Comparison of ENCODE assay signal across 18 cellular contexts in the genomic region with DNA sequence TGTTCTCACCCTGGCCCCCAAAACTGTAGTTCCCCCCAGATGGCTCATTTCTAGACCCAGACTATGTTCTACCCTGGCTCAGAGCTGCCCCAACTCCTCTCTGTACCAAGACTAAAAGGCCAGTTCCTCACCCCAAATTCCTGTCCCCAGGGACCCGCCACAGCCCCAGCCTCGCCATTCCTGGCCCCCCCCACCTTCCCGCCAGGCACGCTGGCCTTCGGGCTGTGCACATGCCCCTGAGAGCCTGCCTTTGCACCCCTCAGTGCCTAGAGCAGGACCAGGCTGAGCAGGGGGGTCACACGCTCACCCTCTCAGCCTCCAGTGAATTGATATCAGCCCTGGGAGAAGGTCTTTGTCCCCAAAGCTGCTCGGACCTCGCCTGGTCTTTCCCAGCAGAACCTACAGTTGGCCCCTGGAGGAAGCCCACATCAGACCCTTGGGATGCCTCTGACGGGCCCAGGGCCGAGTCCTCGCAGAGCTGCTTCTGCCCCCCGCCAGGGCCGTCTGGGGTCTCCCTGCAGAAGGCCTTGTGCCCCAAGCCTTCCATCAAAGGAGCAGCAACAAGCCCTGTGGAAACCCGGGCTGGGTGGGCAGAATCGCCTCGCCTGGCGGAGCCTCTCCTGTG. TPM values are rescaled to one million over a fixed set of nuclear protein-coding genes. Genes with fewer than 3 reads are reported as not detected.
DNase-seq lines count a peak whose midpoint lies in the region; ATAC-seq and TF ChIP-seq lines count a peak whose summit lies in the region.
"Had no signal": no experiment of that assay in that cellular context is flagged by ENCODE, and none has a peak within 500 bp of the region (broad histone marks: within the 10 kb centered on the region; RNA-seq: fewer than 3 reads in every experiment).

No MANE protein-coding gene starts in this region.

- H4K20me1 ChIP-seq in HCT116 (ENCODE audit: insufficient read depth) = no peaks in the 10 kb centered on the region

- TF ChIP-seq CTCF in HCT116 (IDR thresholded peaks at IDR 0.05 in 2 of 3, conservative IDR thresholded peaks at IDR 0.05 in 1 of 3; ENCODE audit: borderline replicate concordance in 1 of 3, insufficient read depth in 1 of 3, low read depth in 2 of 3, low read length in 2 of 3) = no peak
- no peak for TF ChIP-seq CTCF in heart right ventricle (IDR thresholded peaks at IDR 0.05)

- intact Hi-C loops in HCT116 (cut with micrococcal nuclease) = no loop called here
- intact Hi-C loops in dendritic cell treated with granulocyte-macrophage colony-stimulating factor and Interleukin-4, amounts not matched to agents 40 ng/mL and 50 ng/mL, for 4 days (cut with micrococcal nuclease) = no loop called here
- intact Hi-C loops in heart right ventricle (cut with DNase I) = no loop called here

- no peak for ATAC-seq in activated naive CD8-positive, alpha-beta T cell treated with anti-CD3 and anti-CD28 coated beads, Interleukin-2, amount 50 U/mL, for 24 hours
- no peak for ATAC-seq in HCT116
- peak; percentile 2 for ATAC-seq in stimulated activated memory B cell treated with anti-CD40 and anti-IgM and Interleukin-4, amounts not matched to agents 10 μg/mL and 1 μg/mL and 100 μg/mL, for 72 hours
- ATAC-seq in heart right ventricle = no peak
- no peak for ATAC-seq in GM21786 (IDR thresholded peaks at IDR 0.05; ENCODE audit: unreplicated experiment)

- H3K9me3 Mint-ChIP-seq in activated naive CD8-positive, alpha-beta T cell treated with anti-CD3 and anti-CD28 coated beads for 36 hours = no peaks in the 10 kb centered on the region
- H3K9me3 Mint-ChIP-seq in activated naive CD8-positive, alpha-beta T cell treated with anti-CD3 and anti-CD28 coated beads, Interleukin-2, amount 50 U/mL, for 24 hours = no peaks in the 10 kb centered on the region
- no peaks in the 10 kb centered on the region for H3K9me3 Mint-ChIP-seq in dendritic cell treated with granulocyte-macrophage colony-stimulating factor and Interleukin-4, amounts not matched to agents 40 ng/mL and 50 ng/mL, for 4 days
- no peaks in the 10 kb centered on the region for H3K9me3 Mint-ChIP-seq in stimulated activated memory B cell treated with anti-CD40 and anti-IgM and Interleukin-4, amounts not matched to agents 10 μg/mL and 1 μg/mL and 100 μg/mL, for 72 hours

- no peak overlapping the region for H3K4me3 Mint-ChIP-seq in activated naive CD8-positive, alpha-beta T cell treated with anti-CD3 and anti-CD28 coated beads for 36 hours
- no peak overlapping the region for H3K4me3 Mint-ChIP-seq in activated naive CD8-positive, alpha-beta T cell treated with anti-CD3 and anti-CD28 coated beads, Interleukin-2, amount 50 U/mL, for 24 hours
- no peak overlapping the region for H3K4me3 Mint-ChIP-seq in dendritic cell treated with granulocyte-macrophage colony-stimulating factor and Interleukin-4, amounts not matched to agents 40 ng/mL and 50 ng/mL, for 4 days
- H3K4me3 Mint-ChIP-seq in stimulated activated memory B cell treated with anti-CD40 and anti-IgM and Interleukin-4, amounts not matched to agents 10 μg/mL and 1 μg/mL and 100 μg/mL, for 72 hours = no peak overlapping the region

- H2AFZ ChIP-seq in HCT116 (ENCODE audit: low read depth, low read length, poor library complexity, severe bottlenecking) = no peak overlapping the region

- POLR2A ChIA-PET in HCT116 (lab: Charles Lee) = no interaction called here

- peak overlapping the region; percentile 42 for H3K27ac Mint-ChIP-seq in activated naive CD8-positive, alpha-beta T cell treated with anti-CD3 and anti-CD28 coated beads for 36 hours
- H3K27ac Mint-ChIP-seq in activated naive CD8-positive, alpha-beta T cell treated with anti-CD3 and anti-CD28 coated beads, Interleukin-2, amount 50 U/mL, for 24 hours = no peak overlapping the region
- H3K27ac Mint-ChIP-seq in dendritic cell treated with granulocyte-macrophage colony-stimulating factor and Interleukin-4, amounts not matched to agents 40 ng/mL and 50 ng/mL, for 4 days = peak overlapping the region; percentile 66
- peak overlapping the region; percentile 4 for H3K27ac Mint-ChIP-seq in stimulated activated memory B cell treated with anti-CD40 and anti-IgM and Interleukin-4, amounts not matched to agents 10 μg/mL and 1 μg/mL and 100 μg/mL, for 72 hours

- H3K9ac ChIP-seq in HCT116 (ENCODE audit: low read length) = peak overlapping the region; percentile 11; the same call in 1 of the 2 replicates

- no peak overlapping the region for H3K27ac ChIP-seq in HCT116 (ENCODE audit: low read depth, low read length)
- no peak overlapping the region for H3K27ac ChIP-seq in heart right ventricle
- H3K27ac ChIP-seq: C4-2B had no signal

- no peaks in the 10 kb centered on the region for H3K36me3 Mint-ChIP-seq in activated naive CD8-positive, alpha-beta T cell treated with anti-CD3 and anti-CD28 coated beads for 36 hours
- no peaks in the 10 kb centered on the region for H3K36me3 Mint-ChIP-seq in activated naive CD8-positive, alpha-beta T cell treated with anti-CD3 and anti-CD28 coated beads, Interleukin-2, amount 50 U/mL, for 24 hours (ENCODE audit: low read depth)
- H3K36me3 Mint-ChIP-seq in dendritic cell treated with granulocyte-macrophage colony-stimulating factor and Interleukin-4, amounts not matched to agents 40 ng/mL and 50 ng/mL, for 4 days (ENCODE audit: low read depth) = no peaks in the 10 kb centered on the region
- H3K36me3 Mint-ChIP-seq in stimulated activated memory B cell treated with anti-CD40 and anti-IgM and Interleukin-4, amounts not matched to agents 10 μg/mL and 1 μg/mL and 100 μg/mL, for 72 hours = no peaks in the 10 kb centered on the region

- no peak for DNase-seq in activated naive CD8-positive, alpha-beta T cell treated with anti-CD3 and anti-CD28 coated beads for 36 hours
- DNase-seq in activated naive CD8-positive, alpha-beta T cell treated with anti-CD3 and anti-CD28 coated beads, Interleukin-2, amount 50 U/mL, for 24 hours = no peak
- DNase-seq in HCT116 (ENCODE audit: low read depth, low spot score) (no peak), heart right ventricle (no peak)
- DNase-seq in activated CD8-positive, alpha-beta memory T cell treated with anti-CD3 and anti-CD28 coated beads for 24 hours = no peak
- DNase-seq: 8988T, EL, GF-D8, Karpas-422, NCI-H1694, NCI-H2081 treated with DMSO at 0.1 percent for 48 hours, NCI-H2171 treated with DMSO at 0.1 percent for 48 hours, NCI-H524 treated with DMSO at 0.1 percent for 48 hours, NCI-H82 had no signal

- H3K36me3 ChIP-seq in HCT116 (ENCODE audit: control insufficient read depth in 1 of 2, insufficient read depth in 2 of 2, low read length in 2 of 2) (no peaks in the 10 kb centered on the region), heart right ventricle (no peaks in the 10 kb centered on the region)

- CTCF ChIA-PET in HCT116 (lab: Charles Lee) = no interaction called here

- WGBS in heart right ventricle, 2 donors = 87 to 88% methylated on average over 17 of the region's 17 CpGs

- H3K27me3 ChIP-seq in HCT116 (ENCODE audit: insufficient read depth, low read length) = no peaks in the 10 kb centered on the region
- H3K27me3 ChIP-seq in heart right ventricle = peaks cover 0 to 11% (median 0%) of the 10 kb centered on the region in 7 donors

- no peak for TF ChIP-seq POLR2A in HCT116 (IDR thresholded peaks at IDR 0.05; ENCODE audit: borderline replicate concordance, extremely low read depth, insufficient read depth, insufficient read length)

- H3K27me3 Mint-ChIP-seq in activated naive CD8-positive, alpha-beta T cell treated with anti-CD3 and anti-CD28 coated beads for 36 hours = no peaks in the 10 kb centered on the region
- no peaks in the 10 kb centered on the region for H3K27me3 Mint-ChIP-seq in activated naive CD8-positive, alpha-beta T cell treated with anti-CD3 and anti-CD28 coated beads, Interleukin-2, amount 50 U/mL, for 24 hours
- peaks cover 58% of the 10 kb centered on the region for H3K27me3 Mint-ChIP-seq in dendritic cell treated with granulocyte-macrophage colony-stimulating factor and Interleukin-4, amounts not matched to agents 40 ng/mL and 50 ng/mL, for 4 days
- peaks cover 26% of the 10 kb centered on the region for H3K27me3 Mint-ChIP-seq in stimulated activated memory B cell treated with anti-CD40 and anti-IgM and Interleukin-4, amounts not matched to agents 10 μg/mL and 1 μg/mL and 100 μg/mL, for 72 hours

- peaks cover 10% of the 10 kb centered on the region for H3K4me1 Mint-ChIP-seq in activated naive CD8-positive, alpha-beta T cell treated with anti-CD3 and anti-CD28 coated beads for 36 hours
- peaks cover 8% of the 10 kb centered on the region for H3K4me1 Mint-ChIP-seq in activated naive CD8-positive, alpha-beta T cell treated with anti-CD3 and anti-CD28 coated beads, Interleukin-2, amount 50 U/mL, for 24 hours
- peaks cover 58% of the 10 kb centered on the region for H3K4me1 Mint-ChIP-seq in dendritic cell treated with granulocyte-macrophage colony-stimulating factor and Interleukin-4, amounts not matched to agents 40 ng/mL and 50 ng/mL, for 4 days (ENCODE audit: low read depth)
- H3K4me1 Mint-ChIP-seq in stimulated activated memory B cell treated with anti-CD40 and anti-IgM and Interleukin-4, amounts not matched to agents 10 μg/mL and 1 μg/mL and 100 μg/mL, for 72 hours = peaks cover 14% of the 10 kb centered on the region

- H3K9me3 ChIP-seq in HCT116 (ENCODE audit: control insufficient read depth in 1 of 2, insufficient read depth in 1 of 2, low read depth in 1 of 2, low read length in 2 of 2) (no peaks in the 10 kb centered on the region), heart right ventricle (no peaks in the 10 kb centered on the region)

- TF ChIP-seq RAD21 in HCT116 (IDR thresholded peaks at IDR 0.05; ENCODE audit: low read depth) = no peak

- no peaks in the 10 kb centered on the region for H3K9me2 ChIP-seq in HCT116 (ENCODE audit: insufficient read depth)

- H3K4me1 ChIP-seq in HCT116 (ENCODE audit: control insufficient read depth in 1 of 2, insufficient read depth in 2 of 2, low read length in 2 of 2) = peaks cover 7 to 28% of the 10 kb centered on the region in 2 experiments
- H3K4me1 ChIP-seq in heart right ventricle = peaks cover 0 to 8% (median 0%) of the 10 kb centered on the region in 9 donors

- H3K4me2 ChIP-seq in HCT116 (ENCODE audit: low read length) = peak overlapping the region; percentile 60

- no TSS peak for BruUV-seq in HCT116 (replicated peaks; lab: Mats Ljungman, UMichigan)

- H3K79me2 ChIP-seq in HCT116 (ENCODE audit: insufficient read depth, low read length) = no peaks in the 10 kb centered on the region

- H3K4me3 ChIP-seq in HCT116 (replicated peaks in 1 of 2; ENCODE audit: low read depth in 1 of 2, low read length in 2 of 2) = no peak overlapping the region
- H3K4me3 ChIP-seq in heart right ventricle = no peak overlapping the region

- RAD21 ChIA-PET in HCT116 (lab: Charles Lee; ENCODE audit: low non-redundant PET in 1 of 2, low total read pairs in 2 of 2, uncharacterized antibody in 2 of 2, unreplicated experiment in 2 of 2) = no interaction called here

TF ChIP-seq in HCT116, 20 proteins besides CTCF, POLR2A, EP300 and RAD21 (continues in another document):
- TF ChIP-seq SRF (IDR thresholded peaks at IDR 0.05; ENCODE audit: low read depth) (no peak), CBX3 (IDR thresholded peaks at IDR 0.05; ENCODE audit: low read depth) (no peak), ZFX (IDR thresholded peaks at IDR 0.05) (no peak)

RNA-seq across cellular contexts. Expression of gene BEGAIN, which starts 32.4 kb away (rescaled TPM):
- 1 to 10 TPM; 5.9 to 6.6 TPM for total RNA-seq in activated naive CD8-positive, alpha-beta T cell treated with anti-CD3 and anti-CD28 coated beads for 36 hours
- total RNA-seq in HCT116 (2021; ENCODE audit: unreplicated experiment) (8.5 TPM), heart right ventricle (1 to 10 TPM in 5 of 10 donors, under 1 TPM in 5; 0.30 to 4.3 (median 1.1) TPM)
- 7.8 and 8.5 TPM in 2 replicates for polyA plus RNA-seq in HCT116 (2012)
- polyA plus RNA-seq in heart right ventricle = under 1 TPM; 0.20 to 0.51 TPM
